ENCODE assay signal across 8 cellular contexts in genomic region chr12:108884116-108885012, GRCh38. TPM values are rescaled to one million over a fixed set of nuclear protein-coding genes. Genes with fewer than 3 reads are reported as not detected.
DNase-seq lines count a peak whose midpoint lies in the region; ATAC-seq, FAIRE-seq and TF ChIP-seq lines count a peak whose summit lies in the region.
"Had no signal": no experiment of that assay in that cellular context is flagged by ENCODE, and none has a peak within 500 bp of the region (broad histone marks: within the 10 kb centered on the region; RNA-seq: fewer than 3 reads in every experiment).

No MANE protein-coding gene starts in this region.

- H4K8ac ChIP-seq in H1 (ENCODE audit: extremely low read depth, insufficient read depth, low read length): no peak overlapping the region; the same call in 1 of the 2 replicates

- H3K18ac ChIP-seq in H1 (ENCODE audit: extremely low read depth, low read length): peak overlapping the region; percentile 63; the same call in 1 of the 2 replicates

- H2BK15ac ChIP-seq in H1 (ENCODE audit: low read length): peak overlapping the region; percentile 97; the same call in 1 of the 2 replicates

- no peaks in the 10 kb centered on the region for H3K9me2 ChIP-seq in neural cell (ENCODE audit: insufficient read depth, low read length)

- no peaks in the 10 kb centered on the region for H3K36me3 Mint-ChIP-seq in activated CD4-positive, alpha-beta memory T cell treated with anti-CD3 and anti-CD28 coated beads, Interleukin-2, amount 10 ng/mL, durations not matched to agents 7 days and 5 days (ENCODE audit: low read depth)

- H3K4me2 ChIP-seq in H1 (ENCODE audit: insufficient read depth in 1 of 2, low read depth in 2 of 2, low read length in 2 of 2): no peak overlapping the region
- H3K4me2 ChIP-seq in neural cell (ENCODE audit: low read length): no peak overlapping the region

- H3K9me3 ChIP-seq in H1 (ENCODE audit: insufficient read depth in 2 of 2, low read depth in 1 of 2, low read length in 1 of 2): no peaks in the 10 kb centered on the region
- no peaks in the 10 kb centered on the region for H3K9me3 ChIP-seq in neural cell (ENCODE audit: low read length)
- H3K9me3 ChIP-seq in upper lobe of left lung: no peaks in the 10 kb centered on the region

- no peak overlapping the region for H4K5ac ChIP-seq in H1 (ENCODE audit: insufficient read length, low read depth, low read length)

- no peak overlapping the region for H3K14ac ChIP-seq in H1 (ENCODE audit: insufficient read length)

- H3K79me2 ChIP-seq in H1 (ENCODE audit: control insufficient read depth in 1 of 2, insufficient read depth in 2 of 2, low read length in 2 of 2) (no peaks in the 10 kb centered on the region), neural cell (replicated peaks; ENCODE audit: insufficient read depth, low read length) (no peaks in the 10 kb centered on the region)

- no peaks in the 10 kb centered on the region for H3K23me2 ChIP-seq in H1 (ENCODE audit: low read depth, low read length)

- no peak overlapping the region for H2BK5ac ChIP-seq in H1 (ENCODE audit: low read depth, low read length)

- H2BK120ac ChIP-seq in H1 (replicated peaks; ENCODE audit: low read depth, low read length): no peak overlapping the region

- peak; percentile 55 to 73 for TF ChIP-seq RAD21 in H1 (IDR thresholded peaks at IDR 0.05 in 1 of 2, conservative IDR thresholded peaks at IDR 0.05 in 1 of 2; ENCODE audit: low read depth in 2 of 2, low read length in 2 of 2)
- TF ChIP-seq RAD21 in neural cell (conservative IDR thresholded peaks at IDR 0.05): no peak

- no peak overlapping the region for H3K4me3 Mint-ChIP-seq in activated CD4-positive, alpha-beta memory T cell treated with anti-CD3 and anti-CD28 coated beads, Interleukin-2, amount 10 ng/mL, durations not matched to agents 7 days and 5 days

- FAIRE-seq in H1 (lab: Jason Lieb, UNC): peak; percentile 90
- FAIRE-seq: colon had no signal

- 0 out of 2 replicates have a peak overlapping the region, but pooled peaks have one; percentile 7 for H2BK12ac ChIP-seq in H1 (ENCODE audit: low read depth, low read length)

- ATAC-seq in upper lobe of left lung (ENCODE audit: low FRiP score in 2 of 2) (peak; percentile 70 to 84), GM19035 (IDR thresholded peaks at IDR 0.05; ENCODE audit: unreplicated experiment) (no peak)

- H3K36me3 ChIP-seq in H1 (ENCODE audit: control insufficient read depth in 2 of 4, insufficient read depth in 4 of 4, low read length in 3 of 4) (no peaks in the 10 kb centered on the region), neural cell (ENCODE audit: insufficient read depth, low read length) (no peaks in the 10 kb centered on the region), upper lobe of left lung (no peaks in the 10 kb centered on the region)

- H4K20me1 ChIP-seq in H1 (replicated peaks in 1 of 2; ENCODE audit: control insufficient read depth in 1 of 2, insufficient read depth in 2 of 2, low read length in 2 of 2) (no peaks in the 10 kb centered on the region), neural cell (ENCODE audit: insufficient read depth) (no peaks in the 10 kb centered on the region)

- peak; percentile 70 for TF ChIP-seq CTCF in GM13976 (IDR thresholded peaks at IDR 0.05; ENCODE audit: borderline replicate concordance, control extremely low read depth, extremely low read depth, insufficient read depth, missing control alignments)
- TF ChIP-seq CTCF in H1 (IDR thresholded peaks at IDR 0.05; ENCODE audit: control extremely low read depth in 1 of 3, insufficient read depth in 1 of 3, low read depth in 1 of 3, low read length in 3 of 3): peak; percentile 73 to 84 (median 77)
- TF ChIP-seq CTCF in neural cell (IDR thresholded peaks at IDR 0.05; ENCODE audit: poor library complexity, severe bottlenecking): peak; percentile 22
- TF ChIP-seq CTCF in upper lobe of left lung (IDR thresholded peaks at IDR 0.05): peak; percentile 43 to 64 (median 55)

- POLR2A ChIA-PET in activated CD4-positive, alpha-beta memory T cell treated with anti-CD3 and anti-CD28 coated beads, Interleukin-2, amount 10 ng/mL, durations not matched to agents 7 days and 5 days (lab: Charles Lee): interaction anchor here (1.0 to 1.7 kb wide), 3 partner anchors 27 to 267 kb away, joined by 3 to 4 read pairs (median 3); partner anchors contain the start of gene SSH1
- POLR2A ChIA-PET in H1 (lab: Charles Lee; ENCODE audit: partially characterized antibody): no interaction called here

- H3K23ac ChIP-seq in H1 (ENCODE audit: insufficient read length): no peak overlapping the region

- peaks cover 5% of the 10 kb centered on the region for H3K4me1 Mint-ChIP-seq in activated CD4-positive, alpha-beta memory T cell treated with anti-CD3 and anti-CD28 coated beads, Interleukin-2, amount 10 ng/mL, durations not matched to agents 7 days and 5 days

- WGBS in H1 (ENCODE audit: extremely low coverage in 1 of 2, insufficient coverage in 1 of 2, insufficient read length in 1 of 2, insufficient replicate concordance in 2 of 2, low coverage in 1 of 2, low lambda C conversion rate in 2 of 2, missing lambda C conversion rate in 1 of 2), 2 experiments: 70% methylated on average over 16 of the region's 16 CpGs; no CpG with 5 or more reads in 1 of the 2 experiments
- 50 to 57% methylated on average over 15 to 16 of the region's 16 CpGs for WGBS in upper lobe of left lung, 2 donors

- H2AK5ac ChIP-seq in H1 (ENCODE audit: low read depth, low read length): no peak overlapping the region

- no peaks in the 10 kb centered on the region for H3F3A ChIP-seq in neural cell (ENCODE audit: insufficient read depth, low read length, poor library complexity, severe bottlenecking)

- no peak for TF ChIP-seq POLR2A in H1 (IDR thresholded peaks at IDR 0.05; ENCODE audit: control extremely low read depth in 1 of 2, low read depth in 2 of 2, low read length in 2 of 2)
- TF ChIP-seq POLR2A in upper lobe of left lung (IDR thresholded peaks at IDR 0.05): no peak

- no peaks in the 10 kb centered on the region for H3K27me3 ChIP-seq in H1 (replicated peaks in 1 of 4; ENCODE audit: control insufficient read depth in 3 of 4, extremely low read depth in 1 of 4, insufficient read depth in 3 of 4, low read length in 3 of 4)
- H3K27me3 ChIP-seq in neural cell (ENCODE audit: insufficient read depth, low read depth, low read length): no peaks in the 10 kb centered on the region
- no peaks in the 10 kb centered on the region for H3K27me3 ChIP-seq in upper lobe of left lung

- no peaks in the 10 kb centered on the region for H3K79me1 ChIP-seq in H1 (ENCODE audit: low read depth, low read length)

- H3K27ac ChIP-seq in H1 (ENCODE audit: low read depth, low read length) (no peak overlapping the region), neural cell (ENCODE audit: low read length) (no peak overlapping the region), upper lobe of left lung (no peak overlapping the region)

- no peak overlapping the region for H4K91ac ChIP-seq in H1 (replicated peaks; ENCODE audit: insufficient read length, low read length)

- TF ChIP-seq EP300 in H1 (IDR thresholded peaks at IDR 0.05; ENCODE audit: borderline replicate concordance in 1 of 2, low read depth in 2 of 2, low read length in 2 of 2): no peak
- TF ChIP-seq EP300 in neural cell (conservative IDR thresholded peaks at IDR 0.05; ENCODE audit: poor library complexity, severe bottlenecking): no peak
- TF ChIP-seq EP300 in upper lobe of left lung (IDR thresholded peaks at IDR 0.05): no peak

- H3K4ac ChIP-seq in H1 (replicated peaks; ENCODE audit: insufficient read length, low read depth, low read length): no peak overlapping the region

- CTCF ChIA-PET in activated CD4-positive, alpha-beta memory T cell treated with anti-CD3 and anti-CD28 coated beads, Interleukin-2, amount 10 ng/mL, durations not matched to agents 7 days and 5 days (lab: Charles Lee): interaction anchor here (0.8 to 4.8 kb wide), 19 partner anchors 10 to 322 kb away, joined by 3 to 25 read pairs (median 4); partner anchors contain the start of genes ALKBH2, ISCU and SSH1
- CTCF ChIA-PET in H1 (lab: Charles Lee; ENCODE audit: partially characterized antibody): interaction anchor here (0.5 to 7.9 kb wide), 49 partner anchors 9 to 1774 kb away, joined by 3 to 71 read pairs (median 4); partner anchors contain the start of genes SSH1 and SVOP

- in situ Hi-C loops in GM13976 (cut with MboI; ENCODE audit: low sequenced_read_pairs, unreplicated experiment): loop anchor here (25.0 kb wide), 1 partner anchor 203 kb away; the partner anchor contains the start of genes ALKBH2 and UNG

- H3K9me3 Mint-ChIP-seq in activated CD4-positive, alpha-beta memory T cell treated with anti-CD3 and anti-CD28 coated beads, Interleukin-2, amount 10 ng/mL, durations not matched to agents 7 days and 5 days: no peaks in the 10 kb centered on the region

- H3K27ac Mint-ChIP-seq in activated CD4-positive, alpha-beta memory T cell treated with anti-CD3 and anti-CD28 coated beads, Interleukin-2, amount 10 ng/mL, durations not matched to agents 7 days and 5 days: no peak overlapping the region

- H3K4me1 ChIP-seq in H1 (replicated peaks in 1 of 4; ENCODE audit: control insufficient read depth in 3 of 4, insufficient read depth in 4 of 4, low read length in 3 of 4) (peaks cover 0 to 5% (median 3%) of the 10 kb centered on the region in 4 experiments; a peak in 5 of 7 replicates), upper lobe of left lung (no peaks in the 10 kb centered on the region)

- peak overlapping the region; percentile 43; the same call in 1 of the 2 replicates for H2BK20ac ChIP-seq in H1 (ENCODE audit: low read length)

- H3K4me3 ChIP-seq in H1 (ENCODE audit: extremely low read depth in 1 of 4, insufficient read depth in 2 of 4, low read depth in 3 of 4, low read length in 4 of 4) (no peak overlapping the region), neural cell (ENCODE audit: low read length) (no peak overlapping the region), upper lobe of left lung (no peak overlapping the region)

- H2AFZ ChIP-seq in H1 (ENCODE audit: low read length) (no peak overlapping the region), neural cell (ENCODE audit: low read depth, low read length) (no peak overlapping the region)

- peaks cover 3% of the 10 kb centered on the region for H3K27me3 Mint-ChIP-seq in activated CD4-positive, alpha-beta memory T cell treated with anti-CD3 and anti-CD28 coated beads, Interleukin-2, amount 10 ng/mL, durations not matched to agents 7 days and 5 days

- H3K9ac ChIP-seq in H1 (replicated peaks in 1 of 4; ENCODE audit: extremely low read depth in 1 of 4, low read depth in 3 of 4, low read length in 3 of 4) (no peak overlapping the region; a peak in 1 of 7 replicates), neural cell (ENCODE audit: low read length) (no peak overlapping the region)

- no peak overlapping the region for H3K56ac ChIP-seq in H1 (replicated peaks; ENCODE audit: insufficient read length, low read depth, low read length)

- DNase-seq in GM13976 (ENCODE audit: low spot score) (peak; percentile 76), NCI-H69 (lab: John Stamatoyannopoulos, UW) (peak; percentile 67), H1 (ENCODE audit: low read depth in 1 of 2, low spot score in 2 of 2) (peak; percentile 15 to 90), upper lobe of left lung (peak in 1 of 2 donors; percentile 69)
- peak; percentile 72 for DNase-seq in activated CD4-positive, alpha-beta memory T cell treated with anti-CD3 and anti-CD28 coated beads, Interleukin-2, amount 10 ng/mL, durations not matched to agents 7 days and 5 days

RNA-seq across cellular contexts. Expression of gene DAO, which starts 4.5 kb away (rescaled TPM):
- not detected for total RNA-seq in activated CD4-positive, alpha-beta memory T cell treated with anti-CD3 and anti-CD28 coated beads, Interleukin-2, amount 10 ng/mL, durations not matched to agents 7 days and 5 days
- total RNA-seq in H1 (2021; fragmentation: NEBNext Ultra II Directional; extraction: Animal tissue kit (Norgen Biotek cat#: 25700)): not detected in 2 replicates
- polyA plus RNA-seq in H1 (2011; rRNA removed) (not detected in 2 replicates), neural cell (not detected in 2 replicates)
- not detected for polyA plus RNA-seq in H1 (2011; cell fraction: cytosol; rRNA removed)
- polyA plus RNA-seq in H1 (2011; cell fraction: nucleus; rRNA removed): not detected
- not detected in 4 replicates for polyA plus RNA-seq in H1 (2012, experiment 1 of 2)
- polyA plus RNA-seq in H1 (2012, experiment 2 of 2): not detected
- polyA plus RNA-seq in H1 (2013, experiment 1 of 2): not detected
- 0.04 TPM for polyA plus RNA-seq in H1 (2013, experiment 2 of 2)
- polyA minus RNA-seq in H1 (2011; rRNA and poly(A)+ RNA removed): not detected in 2 replicates
- not detected for polyA minus RNA-seq in H1 (2011; cell fraction: cytosol; rRNA and poly(A)+ RNA removed)
- not detected for polyA minus RNA-seq in H1 (2011; cell fraction: nucleus; rRNA and poly(A)+ RNA removed)
- polyA minus RNA-seq in neural cell: not detected in 2 replicates
- total RNA-seq in upper lobe of left lung: not detected

RNA-seq across cellular contexts. Expression of gene SSH1, which starts 27.0 kb away (rescaled TPM):
- total RNA-seq in activated CD4-positive, alpha-beta memory T cell treated with anti-CD3 and anti-CD28 coated beads, Interleukin-2, amount 10 ng/mL, durations not matched to agents 7 days and 5 days: 10 to 100 TPM; 56.7 to 57.4 TPM
- 17.0 and 17.9 TPM in 2 replicates for total RNA-seq in H1 (2021; fragmentation: NEBNext Ultra II Directional; extraction: Animal tissue kit (Norgen Biotek cat#: 25700))
- polyA plus RNA-seq in H1 (2011; rRNA removed) (5.3 and 8.0 TPM in 2 replicates), neural cell (2.6 and 3.8 TPM in 2 replicates)
- 6.3 TPM for polyA plus RNA-seq in H1 (2011; cell fraction: cytosol; rRNA removed)
- polyA plus RNA-seq in H1 (2011; cell fraction: nucleus; rRNA removed): 10.6 TPM
- 5.9 to 8.2 TPM (median 7.4 TPM) in 4 replicates for polyA plus RNA-seq in H1 (2012, experiment 1 of 2)
- polyA plus RNA-seq in H1 (2012, experiment 2 of 2): 2.1 TPM
- 7.6 TPM for polyA plus RNA-seq in H1 (2013, experiment 1 of 2)
- polyA plus RNA-seq in H1 (2013, experiment 2 of 2): 7.2 TPM
- 13.0 and 14.6 TPM in 2 replicates for polyA minus RNA-seq in H1 (2011; rRNA and poly(A)+ RNA removed)
- polyA minus RNA-seq in H1 (2011; cell fraction: cytosol; rRNA and poly(A)+ RNA removed): 9.3 TPM
- 11.7 TPM for polyA minus RNA-seq in H1 (2011; cell fraction: nucleus; rRNA and poly(A)+ RNA removed)
- polyA minus RNA-seq in neural cell: 11.9 and 13.6 TPM in 2 replicates
- 10 to 100 TPM; 23.9 to 66.0 (median 43.8) TPM for total RNA-seq in upper lobe of left lung

Comparison
In these comparisons a context has a peak if more than half of its experiments do, and no peak if none do; other contexts are left out.
1. CTCF ChIP-seq: peak in every context shown above with its lines; median percentile 77 in H1; 70 in GM13976; 55 in upper lobe of left lung; 22 in neural cell.